ENCODE assay signal across 8 cellular contexts in the genomic region with DNA sequence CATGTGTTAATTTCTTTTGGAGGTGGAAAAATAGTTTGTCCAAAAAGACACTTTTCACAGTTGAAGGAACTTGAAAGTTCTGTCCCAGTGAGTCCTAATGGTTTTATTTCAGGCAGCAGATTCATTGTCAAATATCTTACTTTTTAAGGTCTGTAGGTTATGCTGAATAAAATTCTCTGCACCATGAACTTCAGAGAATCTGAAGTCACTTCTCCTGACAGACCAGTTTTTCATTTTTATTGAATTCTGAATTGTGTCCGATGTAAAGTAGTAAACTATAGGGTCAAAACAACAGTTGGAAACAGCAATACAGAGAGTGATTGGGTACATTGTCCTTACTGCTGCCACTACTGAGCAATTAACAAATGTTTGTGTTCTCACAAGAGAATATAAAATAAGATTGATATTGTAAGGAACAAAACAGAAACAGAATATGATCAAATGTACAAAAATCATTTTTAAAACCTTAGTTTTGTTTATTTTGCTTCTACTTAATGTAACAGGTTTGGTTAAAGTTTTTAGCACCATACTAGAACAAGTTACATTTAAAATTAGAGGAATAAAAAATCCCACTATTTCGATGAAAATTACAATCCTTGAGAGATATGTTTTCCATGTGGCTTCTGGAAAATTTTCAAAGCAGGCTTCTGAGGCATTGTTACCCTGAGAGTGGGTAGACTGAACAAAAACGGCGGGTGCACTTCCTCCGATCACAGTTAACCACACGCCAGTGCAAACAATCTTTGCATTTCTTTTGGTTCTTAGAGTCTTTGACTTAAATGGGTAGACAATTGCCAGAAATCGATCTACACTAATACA. TPM values are rescaled to one million over a fixed set of nuclear protein-coding genes. Genes with fewer than 3 reads are reported as not detected.
DNase-seq lines count a peak whose midpoint lies in the region; ATAC-seq and TF ChIP-seq lines count a peak whose summit lies in the region.

No MANE protein-coding gene starts in this region.

- 10 to 12% methylated on average over 7 of the region's 7 CpGs for WGBS in esophagus, 2 donors

- peak overlapping the region; percentile 98 for H3K4me3 Mint-ChIP-seq in CD8-positive, alpha-beta T cell
- H3K4me3 Mint-ChIP-seq in neural crest cell = peak overlapping the region; percentile 98

- peak; percentile 81 for ATAC-seq in CD8-positive, alpha-beta T cell
- ATAC-seq in GM19467 (IDR thresholded peaks at IDR 0.05; ENCODE audit: unreplicated experiment) = no peak
- no peak for ATAC-seq in HG03457 (IDR thresholded peaks at IDR 0.05; ENCODE audit: unreplicated experiment)

- no peaks in the 10 kb centered on the region for H3K27me3 ChIP-seq in CD8-positive, alpha-beta T cell (ENCODE audit: insufficient read depth, low read length)
- H3K27me3 ChIP-seq in esophagus (ENCODE audit: control insufficient read depth in 1 of 2, insufficient read depth in 2 of 2, low read length in 2 of 2) = no peaks in the 10 kb centered on the region

- intact Hi-C loops in CD8-positive, alpha-beta T cell (cut with DNase I, micrococcal nuclease) = loop anchor here (1.0 to 5.0 kb wide), 3 partner anchors 81 to 151 kb away; no protein-coding TSS in a partner anchor

- no peaks in the 10 kb centered on the region for H3K36me3 ChIP-seq in CD8-positive, alpha-beta T cell (ENCODE audit: insufficient read depth, low read length)
- H3K36me3 ChIP-seq in esophagus (ENCODE audit: control insufficient read depth in 2 of 2, insufficient read depth in 2 of 2, low read length in 1 of 2) = peaks cover 0 to 3% of the 10 kb centered on the region in 2 donors

- H3K4me3 ChIP-seq in CD8-positive, alpha-beta T cell (ENCODE audit: low read depth, low read length) = peak overlapping the region; percentile 38
- H3K4me3 ChIP-seq in WI38 (ENCODE audit: low read depth, low read length) (peak overlapping the region; percentile 72), esophagus (ENCODE audit: low read depth in 1 of 2, low read length in 2 of 2) (peak overlapping the region; percentile 56 to 97)

- no peak for TF ChIP-seq CTCF in CD8-positive, alpha-beta T cell (IDR thresholded peaks at IDR 0.05)
- TF ChIP-seq CTCF in WI38 (IDR thresholded peaks at IDR 0.05; ENCODE audit: low read depth, low read length) = no peak
- TF ChIP-seq CTCF in neural crest cell (conservative IDR thresholded peaks at IDR 0.05) = no peak

- no peaks in the 10 kb centered on the region for H3K27me3 Mint-ChIP-seq in CD8-positive, alpha-beta T cell (ENCODE audit: low read depth)
- H3K27me3 Mint-ChIP-seq in neural crest cell (ENCODE audit: low read depth) = no peaks in the 10 kb centered on the region

- CTCF ChIA-PET in CD8-positive, alpha-beta T cell (lab: Charles Lee) = interaction anchor here (0.8 kb wide), 1 partner anchor 9 kb away, joined by 3 read pairs; no protein-coding TSS in a partner anchor

- peak in 3 of 7 experiments; percentile 15 to 31 (median 21) for DNase-seq in CD8-positive, alpha-beta T cell
- no peak for DNase-seq in neural crest cell (ENCODE audit: low read depth, low spot score)
- no peak for DNase-seq in DMS153 (lab: John Stamatoyannopoulos, UW)
- no peak for DNase-seq in AML-193 (lab: John Stamatoyannopoulos, UW)

- H3K9me3 ChIP-seq in CD8-positive, alpha-beta T cell (ENCODE audit: low read length) = no peaks in the 10 kb centered on the region
- no peaks in the 10 kb centered on the region for H3K9me3 ChIP-seq in esophagus (ENCODE audit: control insufficient read depth in 2 of 2, insufficient read depth in 1 of 2, low read depth in 1 of 2, low read length in 1 of 2)

- peaks cover 4% of the 10 kb centered on the region for H3K4me1 ChIP-seq in CD8-positive, alpha-beta T cell (ENCODE audit: insufficient read depth, low read length)
- no peaks in the 10 kb centered on the region for H3K4me1 ChIP-seq in esophagus (ENCODE audit: control insufficient read depth in 2 of 2, insufficient read depth in 2 of 2, low read length in 1 of 2)

- H3K36me3 Mint-ChIP-seq in CD8-positive, alpha-beta T cell = peaks cover 13% of the 10 kb centered on the region
- peaks cover 23% of the 10 kb centered on the region for H3K36me3 Mint-ChIP-seq in neural crest cell (ENCODE audit: low read depth)

- POLR2A ChIA-PET in CD8-positive, alpha-beta T cell (lab: Charles Lee) = no interaction called here

- peak overlapping the region; percentile 98 for H3K27ac Mint-ChIP-seq in CD8-positive, alpha-beta T cell
- peak overlapping the region; percentile 99 for H3K27ac Mint-ChIP-seq in neural crest cell (ENCODE audit: unreplicated experiment)

- H3K27ac ChIP-seq in CD8-positive, alpha-beta T cell (ENCODE audit: low read depth, low read length) = peak overlapping the region; percentile 24
- peak overlapping the region; percentile 67 to 92 for H3K27ac ChIP-seq in esophagus (ENCODE audit: low read depth in 2 of 2, low read length in 1 of 2)

- H3K9me3 Mint-ChIP-seq in CD8-positive, alpha-beta T cell = no peaks in the 10 kb centered on the region
- peaks cover 3% of the 10 kb centered on the region for H3K9me3 Mint-ChIP-seq in neural crest cell

- H3K4me1 Mint-ChIP-seq in CD8-positive, alpha-beta T cell (ENCODE audit: low read depth) = peaks cover 46% of the 10 kb centered on the region
- H3K4me1 Mint-ChIP-seq in neural crest cell = peaks cover 37% of the 10 kb centered on the region

RNA-seq across cellular contexts. Expression of gene LPAR6, which starts 1.4 kb away (rescaled TPM):
- 1 to 10 TPM; 5.4 to 5.7 TPM for total RNA-seq in CD8-positive, alpha-beta T cell
- polyA plus RNA-seq in esophagus = 10 to 100 TPM; 57.6 to 87.5 TPM
- total RNA-seq in neural crest cell = 22.3 and 23.8 TPM in 2 replicates
